ENCODE assay signal across 8 cellular contexts in genomic region chr17:58351182-58351581, GRCh38. TPM values are rescaled to one million over a fixed set of nuclear protein-coding genes. Genes with fewer than 3 reads are reported as not detected.
DNase-seq lines count a peak whose midpoint lies in the region; ATAC-seq and TF ChIP-seq lines count a peak whose summit lies in the region.

No MANE protein-coding gene starts in this region.

- no peak for TF ChIP-seq CTCF in GM12865 (IDR thresholded peaks at IDR 0.05; ENCODE audit: insufficient read depth, low read depth, low read length, missing control alignments)
- no peak for TF ChIP-seq CTCF in SU-DHL-6 (IDR thresholded peaks at IDR 0.05; ENCODE audit: insufficient read depth, low read length, poor library complexity, severe bottlenecking)
- no peak for TF ChIP-seq CTCF in fibroblast of the aortic adventitia (IDR thresholded peaks at IDR 0.05; ENCODE audit: insufficient read depth, low read length)
- TF ChIP-seq CTCF in retinal pigment epithelial cell (conservative IDR thresholded peaks at IDR 0.05; ENCODE audit: low read depth, low read length) = no peak
- TF ChIP-seq CTCF in RWPE1 (conservative IDR thresholded peaks at IDR 0.05; ENCODE audit: low read depth) = no peak

- no peaks in the 10 kb centered on the region for H4K20me1 ChIP-seq in SU-DHL-6 (ENCODE audit: low read depth, low read length)

- H3K27ac ChIP-seq in SU-DHL-6 (ENCODE audit: low read depth, low read length) = peak overlapping the region; percentile 64; the same call in 1 of the 2 replicates
- no peak overlapping the region for H3K27ac ChIP-seq in RWPE1

- H3K4me3 ChIP-seq in GM12865 (ENCODE audit: low read depth, low read length) (peak overlapping the region; percentile 94), SU-DHL-6 (ENCODE audit: insufficient read depth, low read length, poor library complexity, severe bottlenecking) (peak overlapping the region; percentile 94), fibroblast of the aortic adventitia (ENCODE audit: low read depth, low read length) (peak overlapping the region; percentile 100), retinal pigment epithelial cell (ENCODE audit: low read length) (peak overlapping the region; percentile 99)

- no peak overlapping the region for H2AFZ ChIP-seq in SU-DHL-6 (ENCODE audit: low read depth, low read length, severe bottlenecking)

- ATAC-seq in GM19035 (IDR thresholded peaks at IDR 0.05; ENCODE audit: unreplicated experiment) = no peak

- DNase-seq in GM12865 (ENCODE audit: low read depth) (no peak), fibroblast of the aortic adventitia (ENCODE audit: low read depth) (no peak), retinal pigment epithelial cell (ENCODE audit: low read depth) (no peak), G401 (ENCODE audit: low spot score) (no peak), HuH-7.5 (ENCODE audit: low spot score) (no peak), RWPE1 (ENCODE audit: low spot score) (no peak)

- peak overlapping the region; percentile 98 for H3K4me2 ChIP-seq in SU-DHL-6 (ENCODE audit: low read depth, low read length, poor library complexity, severe bottlenecking)

- H3K79me2 ChIP-seq in SU-DHL-6 (ENCODE audit: insufficient read depth, low read length) = peaks cover 24% of the 10 kb centered on the region

- H3F3A ChIP-seq in SU-DHL-6 (ENCODE audit: insufficient read depth) = peaks cover 11% of the 10 kb centered on the region

- in situ Hi-C loops in G401 (cut with HindIII; ENCODE audit: low sequenced_read_pairs) = no loop called here

- H3K36me3 ChIP-seq in SU-DHL-6 (ENCODE audit: low read length) = peaks cover 16% of the 10 kb centered on the region; the same call in 1 of the 2 replicates

- POLR2A ChIA-PET in RWPE1 (lab: Yijun Ruan, JAX; ENCODE audit: low non-redundant PET) = interaction anchor here (0.6 to 2.5 kb wide), 3 partner anchors 58 to 66 kb away, joined by 5 to 21 read pairs (median 7); partner anchors contain the start of gene RNF43

- H3K9me3 ChIP-seq in SU-DHL-6 (ENCODE audit: insufficient read depth, low read length) = no peaks in the 10 kb centered on the region

- no peaks in the 10 kb centered on the region for H3K9me2 ChIP-seq in SU-DHL-6 (replicated peaks; ENCODE audit: insufficient read depth, low read length)

- H3K27me3 ChIP-seq in SU-DHL-6 (ENCODE audit: low read length) = no peaks in the 10 kb centered on the region

- CTCF ChIA-PET in RWPE1 (lab: Yijun Ruan, JAX) = interaction anchor here (0.6 to 1.5 kb wide), 6 partner anchors 15 to 366 kb away, joined by 3 to 6 read pairs (median 4); partner anchors contain the start of gene RNF43

- peak overlapping the region; percentile 96 for H3K9ac ChIP-seq in SU-DHL-6 (ENCODE audit: low read length)

RNA-seq across cellular contexts. Expression of gene SUPT4H1, which starts 0.8 kb away (rescaled TPM):
- 18.2 and 34.9 TPM in 2 replicates for total RNA-seq in fibroblast of the aortic adventitia (ENCODE audit: low replicate concordance)
- 58.7 and 73.6 TPM in 2 replicates for total RNA-seq in G401 (2014; rRNA removed; shearing (Covaris generic))

RNA-seq across cellular contexts. Expression of gene TSPOAP1, which starts 22.6 kb away (rescaled TPM):
- total RNA-seq in fibroblast of the aortic adventitia (ENCODE audit: low replicate concordance) = 0.18 and 1.1 TPM in 2 replicates
- total RNA-seq in G401 (2014; rRNA removed; shearing (Covaris generic)) = not detected in 2 replicates
